Comparison of ENCODE assay signal across 1 cellular context in genomic region chr3:182739619-182740018, GRCh38.
TF ChIP-seq lines count a peak whose summit lies in the region.

No MANE protein-coding gene starts in this region.

TF ChIP-seq in HCT116, 20 proteins besides CTCF, POLR2A, EP300 and RAD21 (continued from another document):
- TF ChIP-seq SP1 (IDR thresholded peaks at IDR 0.05; ENCODE audit: low read depth) = no peak
- no peak for TF ChIP-seq JUND (IDR thresholded peaks at IDR 0.05)
- TF ChIP-seq ZBTB33 (IDR thresholded peaks at IDR 0.05; ENCODE audit: extremely low read depth, insufficient replicate concordance, low read length) = no peak
- no peak for TF ChIP-seq ZFX (IDR thresholded peaks at IDR 0.05)
- TF ChIP-seq EGR1 (IDR thresholded peaks at IDR 0.05; ENCODE audit: low read depth) = no peak
- TF ChIP-seq EZH2phosphoT487 (IDR thresholded peaks at IDR 0.05; ENCODE audit: borderline replicate concordance) = no peak
- TF ChIP-seq SIN3A (IDR thresholded peaks at IDR 0.05; ENCODE audit: low read depth) = no peak
- no peak for TF ChIP-seq MAX (IDR thresholded peaks at IDR 0.05)
- no peak for TF ChIP-seq TCF7L2 (IDR thresholded peaks at IDR 0.05; ENCODE audit: borderline replicate concordance, extremely low read depth, insufficient read depth, insufficient read length)
- TF ChIP-seq REST (IDR thresholded peaks at IDR 0.05; ENCODE audit: low read depth) = no peak
- TF ChIP-seq EZH2 (IDR thresholded peaks at IDR 0.05) = no peak
- no peak for TF ChIP-seq ATF3 (IDR thresholded peaks at IDR 0.05)
- no peak for TF ChIP-seq CBX3 (IDR thresholded peaks at IDR 0.05; ENCODE audit: low read depth)
- TF ChIP-seq FOSL1 (IDR thresholded peaks at IDR 0.05; ENCODE audit: low read depth) = no peak
